Comparison of ENCODE assay signal across 8 cellular contexts in genomic region chr2:27032495-27033252, GRCh38. TPM values are rescaled to one million over a fixed set of nuclear protein-coding genes. Genes with fewer than 3 reads are reported as not detected.
DNase-seq lines count a peak whose midpoint lies in the region; ATAC-seq and TF ChIP-seq lines count a peak whose summit lies in the region.

Gene TMEM214, plus strand, starts transcription at chr2:27032965. Its CDS starts 51 bp downstream, at chr2:27033016.

- H3K4me3 ChIP-seq in LNCaP clone FGC (ENCODE audit: low read depth, low read length) (peak within 1 kb of the TSS; percentile 90), neuron (ENCODE audit: low read length) (peak within 1 kb of the TSS; percentile 63), subcutaneous abdominal adipose tissue (ENCODE audit: low read depth in 1 of 5, low read length in 5 of 5) (peak within 1 kb of the TSS; percentile 90 to 98 (median 97))

- no peaks in the 10 kb centered on the region for H3K4me1 ChIP-seq in foreskin keratinocyte
- H3K4me1 ChIP-seq in neuron (ENCODE audit: insufficient read depth, low read length) = peaks cover 11% of the 10 kb centered on the region
- H3K4me1 ChIP-seq in subcutaneous abdominal adipose tissue (ENCODE audit: control insufficient read depth in 5 of 5, insufficient read depth in 5 of 5, low read length in 5 of 5) = peaks cover 2 to 47% (median 38%) of the 10 kb centered on the region in 5 donors

- H3K36me3 ChIP-seq in neuron (ENCODE audit: insufficient read depth, low read length) (peaks cover 41% of the 10 kb centered on the region), subcutaneous abdominal adipose tissue (ENCODE audit: control insufficient read depth in 5 of 5, insufficient read depth in 5 of 5, low read length in 5 of 5) (peaks cover 0 to 48% (median 32%) of the 10 kb centered on the region in 5 donors)

- no peaks in the 10 kb centered on the region for H3K9me3 ChIP-seq in neuron (ENCODE audit: low read length)
- no peaks in the 10 kb centered on the region for H3K9me3 ChIP-seq in subcutaneous abdominal adipose tissue (ENCODE audit: control insufficient read depth in 5 of 5, low read length in 5 of 5)

- peak within 1 kb of the TSS; percentile 90 to 99 (median 96) for H3K9ac ChIP-seq in subcutaneous abdominal adipose tissue (ENCODE audit: low read length in 5 of 5)

- peak; percentile 87 for DNase-seq in ELR (ENCODE audit: low read depth)
- DNase-seq in GOT3 (lab: John Stamatoyannopoulos, UW) = peak; percentile 58
- DNase-seq in LNCaP clone FGC (ENCODE audit: low read depth) = peak; percentile 50
- peak; percentile 78 to 88 for DNase-seq in SHP77 (lab: John Stamatoyannopoulos, UW)
- DNase-seq in activated gamma-delta T cell (lab: John Stamatoyannopoulos, UW) = peak; percentile 65
- peak; percentile 42 to 72 for DNase-seq in foreskin keratinocyte

- H3K27me3 ChIP-seq in foreskin keratinocyte (no peaks in the 10 kb centered on the region), neuron (ENCODE audit: insufficient read depth, low read length) (no peaks in the 10 kb centered on the region), subcutaneous abdominal adipose tissue (ENCODE audit: control insufficient read depth in 5 of 5, insufficient read depth in 4 of 5, low read length in 5 of 5) (no peaks in the 10 kb centered on the region)

- TF ChIP-seq CTCF in LNCaP clone FGC (IDR thresholded peaks at IDR 0.05; ENCODE audit: control insufficient read depth, extremely low read depth, insufficient read depth) (no peak), foreskin keratinocyte (conservative IDR thresholded peaks at IDR 0.05) (no peak)

- ATAC-seq in foreskin keratinocyte = peak; percentile 93

- H2AFZ ChIP-seq in neuron (ENCODE audit: low read depth, low read length) = peak within 1 kb of the TSS; percentile 58

- H3K27ac ChIP-seq in foreskin keratinocyte = peak within 1 kb of the TSS; percentile 54
- H3K27ac ChIP-seq in subcutaneous abdominal adipose tissue (ENCODE audit: low read depth, low read length) = peak within 1 kb of the TSS; percentile 76

RNA-seq across cellular contexts. Expression of gene TMEM214, which starts in this region (rescaled TPM):
- 40.0 and 47.7 TPM in 2 replicates for total RNA-seq in foreskin keratinocyte
- 49.2 and 53.8 TPM in 2 replicates for polyA plus RNA-seq in foreskin keratinocyte

Comparison
In these comparisons a context has a peak if more than half of its experiments do, and no peak if none do; other contexts are left out.
1. Peak in every context shown above with its lines: DNase-seq, ATAC-seq, H3K4me3 ChIP-seq and H3K27ac ChIP-seq.